Comparison of ENCODE assay signal across 8 cellular contexts in the genomic region with DNA sequence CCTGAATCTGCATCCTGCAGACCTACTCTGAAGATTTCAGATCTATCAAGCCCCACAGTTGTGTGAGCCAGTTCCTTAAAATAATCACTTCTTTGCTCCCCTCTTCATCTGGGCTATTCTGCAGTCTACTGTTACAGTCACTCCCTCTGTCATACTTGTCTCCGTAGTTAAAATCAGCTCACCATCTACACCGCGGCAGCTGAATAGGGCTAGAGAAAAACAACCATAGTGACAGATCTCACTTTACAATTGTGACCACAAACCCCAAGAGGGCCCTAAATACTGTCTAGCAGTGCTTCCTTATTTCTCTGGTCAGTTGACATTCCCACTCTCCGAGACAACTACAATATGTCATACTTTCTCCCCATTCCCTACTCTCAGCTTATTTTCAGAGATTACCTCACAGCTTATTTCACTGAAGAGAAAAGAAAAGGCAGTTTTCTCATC. TPM values are rescaled to one million over a fixed set of nuclear protein-coding genes. Genes with fewer than 3 reads are reported as not detected.
A peak's percentile ranks its signal among the peaks of the same experiment; 100 is the strongest.
DNase-seq lines count a peak whose midpoint lies in the region; ATAC-seq and TF ChIP-seq lines count a peak whose summit lies in the region.

No MANE protein-coding gene starts in this region.

- POLR2A ChIA-PET in activated CD4-positive, alpha-beta memory T cell treated with anti-CD3 and anti-CD28 coated beads for 36 hours (lab: Charles Lee): no interaction called here

- peaks cover 13% of the 10 kb centered on the region for H3K4me1 Mint-ChIP-seq in activated T-cell treated with anti-CD3 and anti-CD28 coated beads, Interleukin-2, amount 50 U/mL, for 4 hours (ENCODE audit: low read depth)
- peaks cover 9% of the 10 kb centered on the region for H3K4me1 Mint-ChIP-seq in activated CD4-positive, alpha-beta memory T cell treated with anti-CD3 and anti-CD28 coated beads for 36 hours (ENCODE audit: low read depth)

- no peaks in the 10 kb centered on the region for H3K9me3 Mint-ChIP-seq in activated T-cell treated with anti-CD3 and anti-CD28 coated beads, Interleukin-2, amount 50 U/mL, for 4 hours
- H3K9me3 Mint-ChIP-seq in activated CD4-positive, alpha-beta memory T cell treated with anti-CD3 and anti-CD28 coated beads for 36 hours: no peaks in the 10 kb centered on the region

- ATAC-seq in GM19025 (IDR thresholded peaks at IDR 0.05; ENCODE audit: low read depth, unreplicated experiment) (peak; percentile 79), HG02885 (IDR thresholded peaks at IDR 0.05; ENCODE audit: poor library complexity, unreplicated experiment) (peak; percentile 80), omental fat pad (ENCODE audit: low FRiP score) (peak; percentile 23)
- no peak for ATAC-seq in activated T-cell treated with anti-CD3 and anti-CD28 coated beads, Interleukin-2, amount 50 U/mL, for 4 hours

- CTCF ChIA-PET in activated CD4-positive, alpha-beta memory T cell treated with anti-CD3 and anti-CD28 coated beads for 36 hours (lab: Charles Lee): interaction anchor here (0.6 to 1.9 kb wide), 2 partner anchors 12 to 436 kb away, joined by 3 to 5 read pairs; no protein-coding TSS in a partner anchor

- no peak overlapping the region for H3K27ac Mint-ChIP-seq in activated CD4-positive, alpha-beta memory T cell treated with anti-CD3 and anti-CD28 coated beads for 36 hours

- H3K36me3 Mint-ChIP-seq in activated T-cell treated with anti-CD3 and anti-CD28 coated beads, Interleukin-2, amount 50 U/mL, for 4 hours (ENCODE audit: insufficient read depth): peaks cover 5% of the 10 kb centered on the region
- peaks cover 8% of the 10 kb centered on the region for H3K36me3 Mint-ChIP-seq in activated CD4-positive, alpha-beta memory T cell treated with anti-CD3 and anti-CD28 coated beads for 36 hours

- H3K27me3 Mint-ChIP-seq in activated T-cell treated with anti-CD3 and anti-CD28 coated beads, Interleukin-2, amount 50 U/mL, for 4 hours (ENCODE audit: low read depth): no peaks in the 10 kb centered on the region
- H3K27me3 Mint-ChIP-seq in activated CD4-positive, alpha-beta memory T cell treated with anti-CD3 and anti-CD28 coated beads for 36 hours: no peaks in the 10 kb centered on the region

- peak; percentile 28 for DNase-seq in RPMI7951 (ENCODE audit: low read depth)
- no peak for DNase-seq in omental fat pad (ENCODE audit: low spot score)
- DNase-seq in activated T-cell treated with anti-CD3 and anti-CD28 coated beads, Interleukin-2, amount 50 U/mL, for 4 hours: no peak
- DNase-seq in activated CD4-positive, alpha-beta memory T cell treated with anti-CD3 and anti-CD28 coated beads for 36 hours: no peak
- DNase-seq in stimulated activated CD4-positive, alpha-beta T cell treated with anti-CD3 and anti-CD28 coated beads, Interleukin-15, amount 100 ng/mL, for 24 hours: no peak
- no peak for DNase-seq in activated gamma-delta T cell (lab: John Stamatoyannopoulos, UW)

- intact Hi-C loops in activated CD4-positive, alpha-beta memory T cell treated with anti-CD3 and anti-CD28 coated beads for 36 hours (cut with micrococcal nuclease): no loop called here

- TF ChIP-seq CTCF in omental fat pad (IDR thresholded peaks at IDR 0.05): no peak

- H3K4me3 Mint-ChIP-seq in activated T-cell treated with anti-CD3 and anti-CD28 coated beads, Interleukin-2, amount 50 U/mL, for 4 hours: no peak overlapping the region
- H3K4me3 Mint-ChIP-seq in activated CD4-positive, alpha-beta memory T cell treated with anti-CD3 and anti-CD28 coated beads for 36 hours: no peak overlapping the region

RNA-seq across cellular contexts. Expression of a gene that starts 12.9 kb away (rescaled TPM):
- 66.2 and 71.4 TPM in 2 replicates for total RNA-seq in RPMI7951 (2014; rRNA removed; shearing (Covaris generic))
- 10 to 100 TPM; 33.4 to 47.6 (median 35.4) TPM for total RNA-seq in omental fat pad
- 10 to 100 TPM; 34.5 to 35.1 (median 34.9) TPM for total RNA-seq in activated T-cell treated with anti-CD3 and anti-CD28 coated beads, Interleukin-2, amount 50 U/mL, for 4 hours
- 10 to 100 TPM; 24.8 to 25.6 TPM for total RNA-seq in activated CD4-positive, alpha-beta memory T cell treated with anti-CD3 and anti-CD28 coated beads for 36 hours

Comparison
In these comparisons a context has a peak if more than half of its experiments do, and no peak if none do; other contexts are left out.
1. ATAC-seq: peak in GM19025 (single experiment), HG02885 (single experiment) and omental fat pad (single experiment); none in activated T-cell treated with anti-CD3 and anti-CD28 coated beads, Interleukin-2, amount 50 U/mL, for 4 hours (0 of 2).